1 cellular context compared by ENCODE assay signal in the genomic region with DNA sequence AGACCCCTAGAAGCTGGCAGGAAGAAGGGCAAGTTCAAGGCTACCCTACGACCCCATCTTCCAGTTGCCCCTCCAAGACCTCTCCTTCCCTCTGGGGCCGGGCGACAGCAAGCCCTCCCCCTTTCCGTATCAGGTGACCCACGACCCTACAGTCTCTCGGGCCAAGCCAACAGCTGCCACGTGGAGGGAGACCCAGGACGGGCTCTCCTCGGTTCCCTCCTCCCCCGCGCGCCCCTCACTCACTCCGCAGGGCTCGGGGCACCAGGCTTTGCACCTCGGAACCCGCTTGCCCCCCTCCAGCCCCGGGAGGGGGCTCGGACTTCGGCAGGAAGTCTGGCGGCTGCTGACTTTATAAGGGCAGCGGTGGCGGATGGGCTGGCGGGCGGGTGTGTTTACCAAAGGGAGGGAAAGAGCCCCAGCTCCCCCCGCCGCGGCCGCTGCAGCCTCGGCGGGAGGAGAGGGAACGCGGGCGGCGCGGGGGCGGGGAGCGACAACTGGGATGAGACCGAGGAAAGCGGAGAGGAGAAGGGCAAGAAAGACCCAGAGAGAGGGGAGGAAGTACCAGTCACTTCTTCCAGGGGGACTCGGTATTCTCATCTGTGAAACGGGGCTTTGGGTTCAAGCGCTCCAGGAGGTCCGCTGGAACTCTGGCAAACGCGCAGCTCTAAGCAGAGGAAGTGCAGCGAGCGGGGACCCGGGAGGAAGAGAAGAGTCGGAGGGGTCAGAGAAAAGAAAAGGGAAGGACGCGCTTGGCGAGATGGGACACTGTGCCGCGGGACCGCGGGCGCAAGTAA.
TF ChIP-seq lines count a peak whose summit lies in the region.

No MANE protein-coding gene starts in this region.

TF ChIP-seq in HepG2, 621 proteins besides CTCF, POLR2A, EP300 and RAD21 (continued from another document and continues in another):
- TF ChIP-seq, protein P1, sequence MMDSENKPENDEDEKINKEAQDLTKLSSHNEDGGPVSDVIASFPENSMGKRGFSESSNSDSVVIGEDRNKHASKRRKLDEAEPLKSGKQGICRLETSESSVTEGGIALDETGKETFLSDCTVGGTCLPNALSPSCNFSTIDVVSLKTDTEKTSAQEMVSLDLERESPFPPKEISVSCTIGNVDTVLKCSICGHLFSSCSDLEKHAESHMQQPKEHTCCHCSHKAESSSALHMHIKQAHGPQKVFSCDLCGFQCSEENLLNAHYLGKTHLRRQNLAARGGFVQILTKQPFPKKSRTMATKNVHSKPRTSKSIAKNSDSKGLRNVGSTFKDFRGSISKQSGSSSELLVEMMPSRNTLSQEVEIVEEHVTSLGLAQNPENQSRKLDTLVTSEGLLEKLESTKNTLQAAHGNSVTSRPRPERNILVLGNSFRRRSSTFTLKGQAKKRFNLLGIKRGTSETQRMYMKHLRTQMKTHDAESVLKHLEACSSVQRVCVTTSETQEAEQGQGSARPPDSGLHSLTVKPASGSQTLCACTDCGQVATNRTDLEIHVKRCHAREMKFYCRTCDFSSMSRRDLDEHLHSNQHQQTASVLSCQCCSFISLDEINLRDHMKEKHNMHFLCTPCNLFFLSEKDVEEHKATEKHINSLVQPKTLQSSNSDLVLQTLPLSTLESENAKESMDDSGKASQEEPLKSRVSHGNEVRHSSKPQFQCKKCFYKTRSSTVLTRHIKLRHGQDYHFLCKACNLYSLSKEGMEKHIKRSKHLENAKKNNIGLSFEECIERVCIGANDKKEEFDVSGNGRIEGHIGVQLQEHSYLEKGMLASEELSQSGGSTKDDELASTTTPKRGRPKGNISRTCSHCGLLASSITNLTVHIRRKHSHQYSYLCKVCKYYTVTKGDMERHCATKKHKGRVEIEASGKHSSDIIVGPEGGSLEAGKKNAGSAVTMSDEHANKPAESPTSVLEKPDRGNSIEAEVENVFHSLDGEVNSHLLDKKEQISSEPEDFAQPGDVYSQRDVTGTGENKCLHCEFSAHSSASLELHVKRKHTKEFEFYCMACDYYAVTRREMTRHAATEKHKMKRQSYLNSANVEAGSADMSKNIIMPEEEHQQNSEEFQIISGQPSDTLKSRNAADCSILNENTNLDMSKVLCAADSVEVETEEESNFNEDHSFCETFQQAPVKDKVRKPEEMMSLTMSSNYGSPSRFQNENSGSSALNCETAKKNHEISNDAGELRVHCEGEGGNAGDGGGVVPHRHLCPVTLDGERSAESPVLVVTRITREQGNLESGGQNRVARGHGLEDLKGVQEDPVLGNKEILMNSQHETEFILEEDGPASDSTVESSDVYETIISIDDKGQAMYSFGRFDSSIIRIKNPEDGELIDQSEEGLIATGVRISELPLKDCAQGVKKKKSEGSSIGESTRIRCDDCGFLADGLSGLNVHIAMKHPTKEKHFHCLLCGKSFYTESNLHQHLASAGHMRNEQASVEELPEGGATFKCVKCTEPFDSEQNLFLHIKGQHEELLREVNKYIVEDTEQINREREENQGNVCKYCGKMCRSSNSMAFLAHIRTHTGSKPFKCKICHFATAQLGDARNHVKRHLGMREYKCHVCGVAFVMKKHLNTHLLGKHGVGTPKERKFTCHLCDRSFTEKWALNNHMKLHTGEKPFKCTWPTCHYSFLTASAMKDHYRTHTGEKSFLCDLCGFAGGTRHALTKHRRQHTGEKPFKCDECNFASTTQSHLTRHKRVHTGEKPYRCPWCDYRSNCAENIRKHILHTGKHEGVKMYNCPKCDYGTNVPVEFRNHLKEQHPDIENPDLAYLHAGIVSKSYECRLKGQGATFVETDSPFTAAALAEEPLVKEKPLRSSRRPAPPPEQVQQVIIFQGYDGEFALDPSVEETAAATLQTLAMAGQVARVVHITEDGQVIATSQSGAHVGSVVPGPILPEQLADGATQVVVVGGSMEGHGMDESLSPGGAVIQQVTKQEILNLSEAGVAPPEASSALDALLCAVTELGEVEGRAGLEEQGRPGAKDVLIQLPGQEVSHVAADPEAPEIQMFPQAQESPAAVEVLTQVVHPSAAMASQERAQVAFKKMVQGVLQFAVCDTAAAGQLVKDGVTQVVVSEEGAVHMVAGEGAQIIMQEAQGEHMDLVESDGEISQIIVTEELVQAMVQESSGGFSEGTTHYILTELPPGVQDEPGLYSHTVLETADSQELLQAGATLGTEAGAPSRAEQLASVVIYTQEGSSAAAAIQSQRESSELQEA (CRISPR knock-in tag; IDR thresholded peaks at IDR 0.05; ENCODE audit: not compliant biosample characterization), result no peak
- TF ChIP-seq TOE1 (CRISPR knock-in tag; IDR thresholded peaks at IDR 0.05), result 0 out of 2 replicates have a peak, but pooled peaks have one; percentile 19
- no peak; the same call in 1 of the 2 replicates for TF ChIP-seq EED (CRISPR knock-in tag; IDR thresholded peaks at IDR 0.05)
- TF ChIP-seq, protein P2, sequence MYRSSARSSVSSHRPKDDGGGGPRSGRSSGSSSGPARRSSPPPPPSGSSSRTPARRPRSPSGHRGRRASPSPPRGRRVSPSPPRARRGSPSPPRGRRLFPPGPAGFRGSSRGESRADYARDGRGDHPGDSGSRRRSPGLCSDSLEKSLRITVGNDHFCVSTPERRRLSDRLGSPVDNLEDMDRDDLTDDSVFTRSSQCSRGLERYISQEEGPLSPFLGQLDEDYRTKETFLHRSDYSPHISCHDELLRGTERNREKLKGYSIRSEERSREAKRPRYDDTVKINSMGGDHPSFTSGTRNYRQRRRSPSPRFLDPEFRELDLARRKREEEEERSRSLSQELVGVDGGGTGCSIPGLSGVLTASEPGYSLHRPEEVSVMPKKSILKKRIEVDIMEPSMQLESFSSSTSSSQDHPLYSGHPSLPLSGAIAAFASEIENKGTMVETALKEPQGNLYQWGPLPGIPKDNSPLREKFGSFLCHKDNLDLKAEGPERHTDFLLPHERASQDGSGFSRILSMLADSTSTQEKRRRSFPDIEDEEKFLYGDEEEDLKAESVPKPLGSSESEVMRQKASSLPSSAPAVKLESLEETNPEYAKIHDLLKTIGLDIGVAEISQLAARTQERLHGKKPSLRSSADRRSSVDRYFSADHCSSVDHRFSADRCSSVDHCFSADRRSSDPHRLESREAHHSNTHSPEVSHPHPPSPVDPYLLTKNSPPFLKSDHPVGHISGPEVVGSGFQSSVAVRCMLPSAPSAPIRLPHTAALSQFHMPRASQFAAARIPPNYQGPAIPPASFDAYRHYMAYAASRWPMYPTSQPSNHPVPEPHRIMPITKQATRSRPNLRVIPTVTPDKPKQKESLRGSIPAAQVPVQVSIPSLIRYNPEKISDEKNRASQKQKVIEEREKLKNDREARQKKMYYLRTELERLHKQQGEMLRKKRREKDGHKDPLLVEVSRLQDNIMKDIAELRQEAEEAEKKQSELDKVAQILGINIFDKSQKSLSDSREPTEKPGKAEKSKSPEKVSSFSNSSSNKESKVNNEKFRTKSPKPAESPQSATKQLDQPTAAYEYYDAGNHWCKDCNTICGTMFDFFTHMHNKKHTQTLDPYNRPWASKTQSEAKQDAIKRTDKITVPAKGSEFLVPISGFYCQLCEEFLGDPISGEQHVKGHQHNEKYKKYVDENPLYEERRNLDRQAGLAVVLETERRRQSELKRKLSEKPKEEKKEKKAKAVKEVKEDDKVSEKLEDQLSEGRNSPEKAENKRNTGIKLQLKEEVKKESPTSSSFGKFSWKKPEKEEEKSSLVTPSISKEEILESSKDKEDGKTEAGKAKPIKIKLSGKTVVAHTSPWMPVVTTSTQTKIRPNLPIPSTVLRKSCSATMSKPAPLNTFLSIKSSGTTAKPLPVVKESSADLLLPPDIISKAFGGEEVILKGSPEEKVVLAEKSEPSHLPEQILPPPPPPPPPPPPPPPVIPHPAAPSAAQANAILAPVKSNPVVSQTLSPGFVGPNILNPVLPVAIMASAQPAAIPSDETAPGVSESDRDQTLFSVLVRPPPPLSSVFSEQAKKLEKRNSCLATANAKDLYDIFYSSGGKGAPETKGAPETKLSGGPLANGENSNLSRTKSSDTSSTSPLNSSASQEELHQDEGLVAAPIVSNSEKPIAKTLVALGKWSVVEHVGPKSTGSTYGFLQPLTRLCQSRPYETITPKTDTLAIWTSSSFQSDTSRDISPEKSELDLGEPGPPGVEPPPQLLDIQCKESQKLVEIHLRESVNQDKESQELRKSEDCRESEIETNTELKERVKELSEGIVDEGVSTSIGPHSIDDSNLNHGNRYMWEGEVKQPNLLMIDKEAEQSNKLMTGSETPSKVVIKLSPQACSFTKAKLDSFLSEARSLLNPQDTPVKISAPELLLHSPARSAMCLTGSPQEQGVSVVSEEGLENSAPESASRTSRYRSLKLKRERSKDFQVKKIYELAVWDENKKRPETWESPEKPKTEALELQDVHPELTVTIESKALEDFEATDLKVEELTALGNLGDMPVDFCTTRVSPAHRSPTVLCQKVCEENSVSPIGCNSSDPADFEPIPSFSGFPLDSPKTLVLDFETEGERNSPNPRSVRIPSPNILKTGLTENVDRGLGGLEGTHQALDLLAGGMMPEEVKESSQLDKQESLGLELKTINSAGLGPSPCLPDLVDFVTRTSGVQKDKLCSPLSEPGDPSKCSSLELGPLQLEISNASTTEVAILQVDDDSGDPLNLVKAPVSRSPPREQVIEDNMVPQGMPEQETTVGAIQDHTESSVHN (CRISPR knock-in tag; IDR thresholded peaks at IDR 0.05), result no peak
- no peak; the same call in 1 of the 2 replicates for TF ChIP-seq ZMYM4 (CRISPR knock-in tag; IDR thresholded peaks at IDR 0.05)
- TF ChIP-seq, protein P3, sequence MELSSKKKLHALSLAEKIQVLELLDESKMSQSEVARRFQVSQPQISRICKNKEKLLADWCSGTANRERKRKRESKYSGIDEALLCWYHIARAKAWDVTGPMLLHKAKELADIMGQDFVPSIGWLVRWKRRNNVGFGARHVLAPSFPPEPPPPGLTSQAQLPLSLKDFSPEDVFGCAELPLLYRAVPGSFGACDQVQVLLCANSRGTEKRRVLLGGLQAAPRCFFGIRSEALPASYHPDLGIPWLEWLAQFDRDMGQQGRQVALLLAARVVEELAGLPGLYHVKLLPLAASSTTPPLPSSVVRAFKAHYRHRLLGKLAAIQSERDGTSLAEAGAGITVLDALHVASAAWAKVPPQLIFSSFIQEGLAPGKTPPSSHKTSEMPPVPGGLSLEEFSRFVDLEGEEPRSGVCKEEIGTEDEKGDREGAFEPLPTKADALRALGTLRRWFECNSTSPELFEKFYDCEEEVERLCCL (CRISPR knock-in tag; IDR thresholded peaks at IDR 0.05; ENCODE audit: borderline replicate concordance), result no peak
- peak; percentile 35; the same call in 1 of the 2 replicates for TF ChIP-seq ZNF737 (CRISPR knock-in tag; IDR thresholded peaks at IDR 0.05; ENCODE audit: borderline replicate concordance)
- TF ChIP-seq, protein P4, sequence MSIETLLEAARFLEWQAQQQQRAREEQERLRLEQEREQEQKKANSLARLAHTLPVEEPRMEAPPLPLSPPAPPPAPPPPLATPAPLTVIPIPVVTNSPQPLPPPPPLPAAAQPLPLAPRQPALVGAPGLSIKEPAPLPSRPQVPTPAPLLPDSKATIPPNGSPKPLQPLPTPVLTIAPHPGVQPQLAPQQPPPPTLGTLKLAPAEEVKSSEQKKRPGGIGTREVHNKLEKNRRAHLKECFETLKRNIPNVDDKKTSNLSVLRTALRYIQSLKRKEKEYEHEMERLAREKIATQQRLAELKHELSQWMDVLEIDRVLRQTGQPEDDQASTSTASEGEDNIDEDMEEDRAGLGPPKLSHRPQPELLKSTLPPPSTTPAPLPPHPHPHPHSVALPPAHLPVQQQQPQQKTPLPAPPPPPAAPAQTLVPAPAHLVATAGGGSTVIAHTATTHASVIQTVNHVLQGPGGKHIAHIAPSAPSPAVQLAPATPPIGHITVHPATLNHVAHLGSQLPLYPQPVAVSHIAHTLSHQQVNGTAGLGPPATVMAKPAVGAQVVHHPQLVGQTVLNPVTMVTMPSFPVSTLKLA (IDR thresholded peaks at IDR 0.05), result peak; percentile 55
- TF ChIP-seq, protein P5, sequence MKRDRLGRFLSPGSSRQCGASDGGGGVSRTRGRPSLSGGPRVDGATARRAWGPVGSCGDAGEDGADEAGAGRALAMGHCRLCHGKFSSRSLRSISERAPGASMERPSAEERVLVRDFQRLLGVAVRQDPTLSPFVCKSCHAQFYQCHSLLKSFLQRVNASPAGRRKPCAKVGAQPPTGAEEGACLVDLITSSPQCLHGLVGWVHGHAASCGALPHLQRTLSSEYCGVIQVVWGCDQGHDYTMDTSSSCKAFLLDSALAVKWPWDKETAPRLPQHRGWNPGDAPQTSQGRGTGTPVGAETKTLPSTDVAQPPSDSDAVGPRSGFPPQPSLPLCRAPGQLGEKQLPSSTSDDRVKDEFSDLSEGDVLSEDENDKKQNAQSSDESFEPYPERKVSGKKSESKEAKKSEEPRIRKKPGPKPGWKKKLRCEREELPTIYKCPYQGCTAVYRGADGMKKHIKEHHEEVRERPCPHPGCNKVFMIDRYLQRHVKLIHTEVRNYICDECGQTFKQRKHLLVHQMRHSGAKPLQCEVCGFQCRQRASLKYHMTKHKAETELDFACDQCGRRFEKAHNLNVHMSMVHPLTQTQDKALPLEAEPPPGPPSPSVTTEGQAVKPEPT (CRISPR knock-in tag; IDR thresholded peaks at IDR 0.05; ENCODE audit: low read depth), result no peak
- peak; percentile 86; the same call in 1 of the 2 replicates for TF ChIP-seq ARID2 (CRISPR knock-in tag; IDR thresholded peaks at IDR 0.05; ENCODE audit: borderline replicate concordance)
- peak; percentile 32; the same call in 1 of the 2 replicates for TF ChIP-seq HES4 (CRISPR knock-in tag; IDR thresholded peaks at IDR 0.05; ENCODE audit: borderline replicate concordance)
- TF ChIP-seq, protein P6, sequence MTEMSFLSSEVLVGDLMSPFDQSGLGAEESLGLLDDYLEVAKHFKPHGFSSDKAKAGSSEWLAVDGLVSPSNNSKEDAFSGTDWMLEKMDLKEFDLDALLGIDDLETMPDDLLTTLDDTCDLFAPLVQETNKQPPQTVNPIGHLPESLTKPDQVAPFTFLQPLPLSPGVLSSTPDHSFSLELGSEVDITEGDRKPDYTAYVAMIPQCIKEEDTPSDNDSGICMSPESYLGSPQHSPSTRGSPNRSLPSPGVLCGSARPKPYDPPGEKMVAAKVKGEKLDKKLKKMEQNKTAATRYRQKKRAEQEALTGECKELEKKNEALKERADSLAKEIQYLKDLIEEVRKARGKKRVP (CRISPR knock-in tag; IDR thresholded peaks at IDR 0.05), result peak in 1 of 2 experiments; percentile 71; a peak in 2 of 4 replicates
- TF ChIP-seq HIVEP1 (CRISPR knock-in tag; IDR thresholded peaks at IDR 0.05), result peak; percentile 71; the same call in 1 of the 2 replicates
- TF ChIP-seq PHF8 (CRISPR knock-in tag; IDR thresholded peaks at IDR 0.05), result peak; percentile 62; the same call in 1 of the 2 replicates
- TF ChIP-seq ZNF605 (CRISPR knock-in tag; IDR thresholded peaks at IDR 0.05), result peak; percentile 88
- TF ChIP-seq HNRNPH1 (optimal IDR thresholded peaks at IDR 0.05; ENCODE audit: low read depth, low read length), result no peak
- peak; percentile 63; the same call in 1 of the 2 replicates for TF ChIP-seq SP5 (CRISPR knock-in tag; IDR thresholded peaks at IDR 0.05; ENCODE audit: borderline replicate concordance, low read depth)
- peak; percentile 24; the same call in 1 of the 2 replicates for TF ChIP-seq KDM2A (CRISPR knock-in tag; IDR thresholded peaks at IDR 0.05; ENCODE audit: borderline replicate concordance, low read depth)
- TF ChIP-seq ZFP41 (CRISPR knock-in tag; IDR thresholded peaks at IDR 0.05; ENCODE audit: borderline replicate concordance), result peak; percentile 24; the same call in 1 of the 2 replicates
- no peak for TF ChIP-seq AHR (CRISPR knock-in tag; IDR thresholded peaks at IDR 0.05)
- peak; percentile 1; the same call in 1 of the 2 replicates for TF ChIP-seq ZNF232 (CRISPR knock-in tag; IDR thresholded peaks at IDR 0.05; ENCODE audit: borderline replicate concordance)
- TF ChIP-seq ZNF501 (CRISPR knock-in tag; IDR thresholded peaks at IDR 0.05), result peak; percentile 83
- TF ChIP-seq ZNF382 (CRISPR knock-in tag; IDR thresholded peaks at IDR 0.05; ENCODE audit: borderline replicate concordance), result no peak
